ENCODE assay signal across 15 cellular contexts in genomic region chr1:202397256-202397655, GRCh38. TPM values are rescaled to one million over a fixed set of nuclear protein-coding genes. Genes with fewer than 3 reads are reported as not detected.
DNase-seq lines count a peak whose midpoint lies in the region; ATAC-seq and TF ChIP-seq lines count a peak whose summit lies in the region.
"Had no signal": no experiment of that assay in that cellular context is flagged by ENCODE, and none has a peak within 500 bp of the region (broad histone marks: within the 10 kb centered on the region; RNA-seq: fewer than 3 reads in every experiment).

No MANE protein-coding gene starts in this region.

- no peaks in the 10 kb centered on the region for H3K36me3 ChIP-seq in ascending aorta
- H3K36me3 ChIP-seq in psoas muscle (ENCODE audit: insufficient read depth in 1 of 2, low read depth in 1 of 2), result no peaks in the 10 kb centered on the region

- intact Hi-C loops in ascending aorta (cut with DNase I), result no loop called here
- intact Hi-C loops in dorsolateral prefrontal cortex (cut with DNase I), result loop anchor here in 1 of 2 donors (5.0 kb wide), 1 partner anchor 50 kb away; the partner anchor contains the start of gene PPP1R12B
- intact Hi-C loops in psoas muscle (cut with DNase I), result loop anchor here in 1 of 2 donors (5.0 kb wide), 1 partner anchor 45 kb away; no protein-coding TSS in a partner anchor

- H3K27ac ChIP-seq in ascending aorta, result peak overlapping the region; percentile 13 to 39
- peak overlapping the region in 34 of 59 donors; percentile 0 to 79 (median 54) for H3K27ac ChIP-seq in dorsolateral prefrontal cortex
- peak overlapping the region; percentile 71 for H3K27ac ChIP-seq in psoas muscle
- H3K27ac ChIP-seq: GM23248 had no signal

- no peak for TF ChIP-seq CTCF in ascending aorta (IDR thresholded peaks at IDR 0.05)
- TF ChIP-seq CTCF in dorsolateral prefrontal cortex (IDR thresholded peaks at IDR 0.05 in 54 of 56, conservative IDR thresholded peaks at IDR 0.05 in 2 of 56; ENCODE audit: low read depth in 1 of 56, partially characterized antibody in 56 of 56), result no peak
- TF ChIP-seq CTCF in psoas muscle (IDR thresholded peaks at IDR 0.05), result no peak

- H3K4me3 ChIP-seq in ascending aorta, result no peak overlapping the region
- no peak overlapping the region for H3K4me3 ChIP-seq in dorsolateral prefrontal cortex
- no peak overlapping the region for H3K4me3 ChIP-seq in psoas muscle
- H3K4me3 ChIP-seq: GM12878, GM23248 had no signal

- peak; percentile 93 for DNase-seq in G401 (ENCODE audit: low spot score)
- DNase-seq in ascending aorta (ENCODE audit: low spot score in 2 of 2), result no peak
- DNase-seq in dorsolateral prefrontal cortex, result peak in 1 of 10 donors; percentile 48
- DNase-seq in psoas muscle, result no peak
- no peak for DNase-seq in OCI-M1 (lab: John Stamatoyannopoulos, UW)
- DNase-seq in NCI-H82 (lab: John Stamatoyannopoulos, UW), result no peak
- no peak for DNase-seq in NCI-H1048 (lab: John Stamatoyannopoulos, UW)
- no peak for DNase-seq in AG08395 (ENCODE audit: low spot score)
- DNase-seq: ACHN; Calu3; CD4-positive, alpha-beta T cell; DMS 273 treated with DMSO at 0.1 percent for 48 hours; GM23248 had no signal

- no peaks in the 10 kb centered on the region for H3K9me3 ChIP-seq in ascending aorta
- no peaks in the 10 kb centered on the region for H3K9me3 ChIP-seq in psoas muscle

- in situ Hi-C loops in G401 (cut with HindIII; ENCODE audit: low sequenced_read_pairs), result no loop called here

- ATAC-seq in psoas muscle, result no peak
- ATAC-seq: GM12878, HCT116 had no signal

- H3K4me1 ChIP-seq in ascending aorta, result peaks cover 0 to 15% of the 10 kb centered on the region in 2 donors
- peaks cover 33% of the 10 kb centered on the region for H3K4me1 ChIP-seq in psoas muscle

- H3K27me3 ChIP-seq in ascending aorta (no peaks in the 10 kb centered on the region), dorsolateral prefrontal cortex (no peaks in the 10 kb centered on the region), psoas muscle (ENCODE audit: insufficient read depth in 3 of 3, low read length in 2 of 3) (no peaks in the 10 kb centered on the region)

RNA-seq across cellular contexts. Expression of gene PPP1R12B, which starts 48.8 kb away (rescaled TPM):
- total RNA-seq in G401 (2014; rRNA removed; shearing (Covaris generic)), result 7.4 and 10.8 TPM in 2 replicates
- total RNA-seq in ascending aorta (404 TPM), dorsolateral prefrontal cortex (100 to 1,000 TPM in 94 of 120 experiments, 10 to 100 TPM in 26; 81.3 to 162 (median 110) TPM), psoas muscle (100 to 1,000 TPM in 3 of 4 donors, 10 to 100 TPM in 1; 86.1 to 189 (median 158) TPM)
- polyA plus RNA-seq in psoas muscle, result 10 to 100 TPM in 2 of 3 donors, 1 to 10 TPM in 1; 8.3 to 73.3 (median 18.7) TPM

RNA-seq across cellular contexts. Expression of gene UBE2T, which starts 55.5 kb away (rescaled TPM):
- 70.9 and 95.3 TPM in 2 replicates for total RNA-seq in G401 (2014; rRNA removed; shearing (Covaris generic))
- not detected for total RNA-seq in ascending aorta
- 10 to 100 TPM in 36 of 120 experiments, 1 to 10 TPM in 84; 2.0 to 19.1 (median 9.2) TPM for total RNA-seq in dorsolateral prefrontal cortex
- total RNA-seq in psoas muscle, result 10 to 100 TPM in 2 of 4 donors, 1 to 10 TPM in 2; 4.9 to 11.5 (median 7.6) TPM
- polyA plus RNA-seq in psoas muscle, result 10 to 100 TPM; 10.7 to 38.5 (median 19.6) TPM
